In the genomic region with DNA sequence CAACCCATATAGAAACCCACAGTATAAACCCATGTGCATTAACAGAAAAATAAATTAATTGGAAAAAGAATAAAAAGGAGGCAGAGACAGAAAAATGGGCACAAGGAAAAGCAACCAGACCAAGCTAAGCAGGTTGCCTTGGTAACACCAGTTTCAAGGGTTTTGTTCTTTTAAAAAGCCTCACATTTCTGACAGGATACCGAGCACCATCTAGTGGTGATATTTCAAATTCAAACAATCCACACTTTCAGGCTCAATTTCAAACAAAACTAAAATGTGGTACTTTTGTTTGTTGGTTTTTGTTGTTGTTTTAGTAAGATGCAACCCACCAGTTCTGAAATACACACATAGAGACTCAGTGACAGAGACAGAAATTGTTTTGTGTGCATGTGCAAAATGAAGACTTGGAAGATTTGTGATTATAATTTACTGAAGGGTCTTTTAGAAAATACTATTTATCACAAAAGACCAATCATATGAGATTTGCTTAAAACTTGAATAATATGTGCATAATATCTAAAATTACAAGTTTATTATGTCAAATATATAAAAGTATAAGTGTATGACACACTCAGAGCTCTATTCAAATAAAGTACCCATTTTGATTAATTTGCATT, we compare ENCODE assay signal across 9 cellular contexts.
A peak's percentile ranks its signal among the peaks of the same experiment; 100 is the strongest.
DNase-seq lines count a peak whose midpoint lies in the region; TF ChIP-seq lines count a peak whose summit lies in the region.
"Had no signal": no experiment of that assay in that cellular context is flagged by ENCODE, and none has a peak within 500 bp of the region (broad histone marks: within the 10 kb centered on the region; RNA-seq: fewer than 3 reads in every experiment).

No MANE protein-coding gene starts in this region.

- H3K23ac ChIP-seq in H9 (ENCODE audit: insufficient read length, low read depth, low read length), result no peak overlapping the region

- no peak overlapping the region for H3K9ac ChIP-seq in H9 (ENCODE audit: extremely low read depth, insufficient read length, low read length)

- H3K27me3 ChIP-seq in H9 (ENCODE audit: insufficient read depth, low read length), result no peaks in the 10 kb centered on the region

- H3K18ac ChIP-seq in H9 (ENCODE audit: insufficient read length, low read depth, low read length), result no peak overlapping the region

- H3K14ac ChIP-seq in H9 (ENCODE audit: insufficient read depth, low read length), result no peak overlapping the region

- H4K5ac ChIP-seq in H9 (ENCODE audit: insufficient read length, low read depth, low read length), result no peak overlapping the region

- no CpG with 5 or more reads among the region's 1 CpG for WGBS in H9 (ENCODE audit: extremely low coverage, insufficient read length, low lambda C conversion rate)

- no peaks in the 10 kb centered on the region for H3K4me1 Mint-ChIP-seq in activated CD4-positive, alpha-beta T cell treated with anti-CD3 and anti-CD28 coated beads, Interleukin-2, amount 10 ng/mL, durations not matched to agents 7 days and 5 days
- H3K4me1 Mint-ChIP-seq in activated CD4-positive, alpha-beta T cell treated with anti-CD3 and anti-CD28 coated beads, Interleukin-2, amount 10 ng/mL, durations not matched to agents 24 days and 14 days, result no peaks in the 10 kb centered on the region
- H3K4me1 Mint-ChIP-seq in H9, result peaks cover 0 to 2% of the 10 kb centered on the region in 2 experiments; a peak in 1 of 4 replicates

- no peak overlapping the region for H3T11ph ChIP-seq in H9 (ENCODE audit: low read length)

- H3K27ac ChIP-seq in H9 (ENCODE audit: insufficient read length, low read depth, low read length), result no peak overlapping the region
- H3K27ac ChIP-seq: epithelial cell of prostate had no signal

- no peak overlapping the region for H2BK15ac ChIP-seq in H9 (ENCODE audit: low read depth, low read length)

- no peak overlapping the region for H2BK5ac ChIP-seq in H9 (ENCODE audit: insufficient read length, low read length)

- H3K79me2 ChIP-seq in H9 (ENCODE audit: insufficient read depth, low read length), result no peaks in the 10 kb centered on the region

- no peaks in the 10 kb centered on the region for H3K36me3 Mint-ChIP-seq in activated CD4-positive, alpha-beta T cell treated with anti-CD3 and anti-CD28 coated beads, Interleukin-2, amount 10 ng/mL, durations not matched to agents 7 days and 5 days (ENCODE audit: low read depth)
- no peaks in the 10 kb centered on the region for H3K36me3 Mint-ChIP-seq in activated CD4-positive, alpha-beta T cell treated with anti-CD3 and anti-CD28 coated beads, Interleukin-2, amount 10 ng/mL, durations not matched to agents 24 days and 14 days (ENCODE audit: low read depth)
- H3K36me3 Mint-ChIP-seq in H9 (ENCODE audit: insufficient read depth in 1 of 3, low read depth in 3 of 3), result 0 out of 7 replicates have a peak, but pooled peaks cover 0 to 2% (median 0%) of the 10 kb centered on the region in 3 experiments

- TF ChIP-seq CTCF in H9 (conservative IDR thresholded peaks at IDR 0.05), result peak; percentile 82
- peak; percentile 59 for TF ChIP-seq CTCF in fibroblast of mammary gland (conservative IDR thresholded peaks at IDR 0.05; ENCODE audit: control insufficient read depth, insufficient read depth, low read depth, low read length)
- peak; percentile 72 for TF ChIP-seq CTCF in retinal pigment epithelial cell (conservative IDR thresholded peaks at IDR 0.05; ENCODE audit: low read depth, low read length)

- no peaks in the 10 kb centered on the region for H3K23me2 ChIP-seq in H9 (ENCODE audit: insufficient read length, low read depth, low read length, poor library complexity, severe bottlenecking)

- peak; percentile 13 for DNase-seq in activated CD4-positive, alpha-beta T cell treated with anti-CD3 and anti-CD28 coated beads, Interleukin-2, amount 10 ng/mL, durations not matched to agents 7 days and 5 days
- no peak for DNase-seq in activated CD4-positive, alpha-beta T cell treated with anti-CD3 and anti-CD28 coated beads, Interleukin-2, amount 10 ng/mL, durations not matched to agents 24 days and 14 days
- DNase-seq in H9, result no peak
- peak; percentile 8 for DNase-seq in LHCN-M2 (ENCODE audit: low read depth)
- DNase-seq in RKO (ENCODE audit: low spot score), result peak; percentile 70
- peak; percentile 44 for DNase-seq in fibroblast of mammary gland (ENCODE audit: low read depth)
- peak; percentile 32 for DNase-seq in retinal pigment epithelial cell (ENCODE audit: low read depth)
- DNase-seq in activated T-cell treated with anti-CD3 and anti-CD28 coated beads for 4 hours, result no peak

- H2BK12ac ChIP-seq in H9 (ENCODE audit: insufficient read length, low read depth, low read length), result no peak overlapping the region

- H3K79me1 ChIP-seq in H9 (ENCODE audit: insufficient read depth, low read depth, low read length, poor library complexity, severe bottlenecking), result no peaks in the 10 kb centered on the region

- no peaks in the 10 kb centered on the region for H3K9me3 ChIP-seq in H9 (ENCODE audit: control insufficient read depth, low read depth, low read length)

- H4K20me1 ChIP-seq in H9 (ENCODE audit: control insufficient read depth, insufficient read depth, insufficient read length), result no peaks in the 10 kb centered on the region

- H2AFZ ChIP-seq in H9 (ENCODE audit: low read length), result no peak overlapping the region

- no peak overlapping the region for H2BK120ac ChIP-seq in H9 (ENCODE audit: low read depth, low read length, poor library complexity, severe bottlenecking)

- H4K91ac ChIP-seq in H9 (ENCODE audit: insufficient read length, low read depth, low read length), result no peak overlapping the region

- no peak overlapping the region for H3K56ac ChIP-seq in H9 (ENCODE audit: insufficient read length, low read depth, low read length)

- H3K4ac ChIP-seq in H9 (ENCODE audit: low read depth, low read length), result no peak overlapping the region

- H3K4me3 ChIP-seq in fibroblast of mammary gland (ENCODE audit: control insufficient read depth, low read depth, low read length) (no peak overlapping the region), retinal pigment epithelial cell (ENCODE audit: low read length) (no peak overlapping the region)

- CTCF ChIA-PET in activated CD4-positive, alpha-beta T cell treated with anti-CD3 and anti-CD28 coated beads, Interleukin-2, amount 10 ng/mL, durations not matched to agents 7 days and 5 days (lab: Charles Lee), result no interaction called here

- no peaks in the 10 kb centered on the region for H3K27me3 Mint-ChIP-seq in activated CD4-positive, alpha-beta T cell treated with anti-CD3 and anti-CD28 coated beads, Interleukin-2, amount 10 ng/mL, durations not matched to agents 7 days and 5 days
- no peaks in the 10 kb centered on the region for H3K27me3 Mint-ChIP-seq in activated CD4-positive, alpha-beta T cell treated with anti-CD3 and anti-CD28 coated beads, Interleukin-2, amount 10 ng/mL, durations not matched to agents 24 days and 14 days
- peaks cover 2% of the 10 kb centered on the region; the same call in 1 of the 2 replicates for H3K27me3 Mint-ChIP-seq in H9 (ENCODE audit: low read depth)

- H3K9me3 Mint-ChIP-seq in activated CD4-positive, alpha-beta T cell treated with anti-CD3 and anti-CD28 coated beads, Interleukin-2, amount 10 ng/mL, durations not matched to agents 7 days and 5 days, result no peaks in the 10 kb centered on the region
- no peaks in the 10 kb centered on the region for H3K9me3 Mint-ChIP-seq in activated CD4-positive, alpha-beta T cell treated with anti-CD3 and anti-CD28 coated beads, Interleukin-2, amount 10 ng/mL, durations not matched to agents 24 days and 14 days
- no peaks in the 10 kb centered on the region for H3K9me3 Mint-ChIP-seq in H9

- H2AK5ac ChIP-seq in H9 (ENCODE audit: insufficient read length, low read length), result no peak overlapping the region

- no peak overlapping the region for H4K8ac ChIP-seq in H9 (replicated peaks; ENCODE audit: insufficient read length, low read depth, low read length)

- no peak overlapping the region for H3K4me3 Mint-ChIP-seq in activated CD4-positive, alpha-beta T cell treated with anti-CD3 and anti-CD28 coated beads, Interleukin-2, amount 10 ng/mL, durations not matched to agents 7 days and 5 days
- H3K4me3 Mint-ChIP-seq in activated CD4-positive, alpha-beta T cell treated with anti-CD3 and anti-CD28 coated beads, Interleukin-2, amount 10 ng/mL, durations not matched to agents 24 days and 14 days, result no peak overlapping the region
- H3K4me3 Mint-ChIP-seq in H9, result no peak overlapping the region

- H2BK20ac ChIP-seq in H9 (ENCODE audit: low read depth, low read length, poor library complexity, severe bottlenecking), result no peak overlapping the region

- H3K4me2 ChIP-seq in H9 (ENCODE audit: insufficient read depth, insufficient read length, low read length), result no peak overlapping the region

- H3K4me1 ChIP-seq in H9 (ENCODE audit: insufficient read depth, low read length), result no peaks in the 10 kb centered on the region

- H3K27ac Mint-ChIP-seq in activated CD4-positive, alpha-beta T cell treated with anti-CD3 and anti-CD28 coated beads, Interleukin-2, amount 10 ng/mL, durations not matched to agents 7 days and 5 days, result no peak overlapping the region
- H3K27ac Mint-ChIP-seq in activated CD4-positive, alpha-beta T cell treated with anti-CD3 and anti-CD28 coated beads, Interleukin-2, amount 10 ng/mL, durations not matched to agents 24 days and 14 days, result no peak overlapping the region
- no peak overlapping the region for H3K27ac Mint-ChIP-seq in H9

- POLR2A ChIA-PET in activated CD4-positive, alpha-beta T cell treated with anti-CD3 and anti-CD28 coated beads, Interleukin-2, amount 10 ng/mL, durations not matched to agents 7 days and 5 days (lab: Charles Lee), result no interaction called here

- intact Hi-C loops in activated CD4-positive, alpha-beta T cell treated with anti-CD3 and anti-CD28 coated beads, Interleukin-2, amount 10 ng/mL, durations not matched to agents 24 days and 14 days (cut with micrococcal nuclease), result no loop called here

Comparison
In these comparisons a context has a peak if more than half of its experiments do, and no peak if none do; other contexts are left out.
1. DNase-seq: peak in activated CD4-positive, alpha-beta T cell treated with anti-CD3 and anti-CD28 coated beads, Interleukin-2, amount 10 ng/mL, durations not matched to agents 7 days and 5 days (single experiment), LHCN-M2 (single experiment), RKO (single experiment), fibroblast of mammary gland (single experiment) and retinal pigment epithelial cell (single experiment); none in activated CD4-positive, alpha-beta T cell treated with anti-CD3 and anti-CD28 coated beads, Interleukin-2, amount 10 ng/mL, durations not matched to agents 24 days and 14 days (single experiment), H9 (single experiment) and activated T-cell treated with anti-CD3 and anti-CD28 coated beads for 4 hours (single experiment).
2. Peak in every context shown above with its lines, with median percentiles within 50 percentile points of each other: CTCF ChIP-seq.